ENCODE assay signal across 8 cellular contexts in the genomic region with DNA sequence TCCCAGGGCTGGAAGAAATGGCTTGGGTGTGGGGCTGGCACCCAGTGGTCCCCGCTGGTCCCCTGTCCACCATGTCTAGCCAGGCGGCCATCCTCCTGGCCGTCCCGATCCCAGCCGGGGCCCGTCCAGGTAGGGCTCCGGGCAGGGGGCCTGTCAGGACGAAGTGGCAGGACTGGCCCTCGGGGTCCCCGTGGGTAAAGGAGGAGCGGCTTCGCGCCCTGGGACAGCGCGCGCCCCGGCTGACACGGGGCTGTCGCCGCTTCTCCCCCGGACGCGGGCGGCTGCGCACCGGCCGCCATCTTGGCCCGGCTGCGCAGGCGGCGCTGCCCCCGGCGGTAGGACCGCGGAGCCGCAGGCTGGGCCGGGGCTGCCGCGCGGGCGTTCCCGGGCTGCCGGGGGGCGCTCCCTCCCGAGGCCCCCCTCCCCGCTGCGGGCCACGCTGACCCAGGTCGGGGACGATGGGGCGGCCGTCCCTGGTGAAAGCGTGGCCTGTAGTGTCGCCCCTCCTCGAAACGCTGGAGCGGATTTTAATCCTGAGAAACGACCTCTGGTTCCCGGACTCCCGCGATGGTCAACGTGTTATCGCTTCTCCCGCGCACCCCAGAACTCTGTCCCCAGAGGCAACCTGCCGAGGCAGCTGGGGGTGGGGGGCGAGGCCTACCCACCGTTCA.
A peak's percentile ranks its signal among the peaks of the same experiment; 100 is the strongest.
DNase-seq lines count a peak whose midpoint lies in the region; ATAC-seq and TF ChIP-seq lines count a peak whose summit lies in the region.

No MANE protein-coding gene starts in this region.

- H3K36me3 Mint-ChIP-seq in activated CD8-positive, alpha-beta T cell treated with anti-CD3 and anti-CD28 coated beads, Interleukin-2, amount 10 ng/mL, durations not matched to agents 7 days and 5 days (ENCODE audit: low read depth) = no peaks in the 10 kb centered on the region

- no peak for TF ChIP-seq EP300 in gastroesophageal sphincter (IDR thresholded peaks at IDR 0.05)

- peak; percentile 69 for ATAC-seq in activated CD8-positive, alpha-beta T cell treated with anti-CD3 and anti-CD28 coated beads, Interleukin-2, amount 10 ng/mL, durations not matched to agents 7 days and 5 days
- peak; percentile 71 for ATAC-seq in gastroesophageal sphincter
- no peak for ATAC-seq in GM21367 (IDR thresholded peaks at IDR 0.05; ENCODE audit: unreplicated experiment)

- WGBS in gastroesophageal sphincter (ENCODE audit: low coverage in 1 of 2), 2 donors = no CpG with 5 or more reads among the region's 68 CpGs

- peak overlapping the region; percentile 75 for H3K4me3 Mint-ChIP-seq in activated CD8-positive, alpha-beta T cell treated with anti-CD3 and anti-CD28 coated beads, Interleukin-2, amount 10 ng/mL, durations not matched to agents 7 days and 5 days

- H3K27ac ChIP-seq in BLaER1 (peak overlapping the region; percentile 78), gastroesophageal sphincter (peak overlapping the region; percentile 83 to 86 (median 84)), neutrophil (peak overlapping the region; percentile 36)

- POLR2A ChIA-PET in activated CD8-positive, alpha-beta T cell treated with anti-CD3 and anti-CD28 coated beads, Interleukin-2, amount 10 ng/mL, durations not matched to agents 7 days and 5 days (lab: Charles Lee) = interaction anchor here (3.0 kb wide), 1 partner anchor 61 kb away, joined by 9 read pairs; the partner anchor contains the start of gene BCOR

- DNase-seq in GM20000 (ENCODE audit: low spot score) (peak; percentile 84), SK-N-DZ (ENCODE audit: low spot score) (no peak)
- no peak for DNase-seq in activated CD8-positive, alpha-beta T cell treated with anti-CD3 and anti-CD28 coated beads, Interleukin-2, amount 10 ng/mL, durations not matched to agents 7 days and 5 days
- no peak for DNase-seq in central memory CD4-positive, alpha-beta T cell

- H3K9me3 ChIP-seq in BLaER1 (peaks cover 50% of the 10 kb centered on the region), gastroesophageal sphincter (no peaks in the 10 kb centered on the region), neutrophil (no peaks in the 10 kb centered on the region)

- no peaks in the 10 kb centered on the region for H3K27me3 Mint-ChIP-seq in activated CD8-positive, alpha-beta T cell treated with anti-CD3 and anti-CD28 coated beads, Interleukin-2, amount 10 ng/mL, durations not matched to agents 7 days and 5 days (ENCODE audit: low read depth)

- peaks cover 22% of the 10 kb centered on the region for H3K4me1 Mint-ChIP-seq in activated CD8-positive, alpha-beta T cell treated with anti-CD3 and anti-CD28 coated beads, Interleukin-2, amount 10 ng/mL, durations not matched to agents 7 days and 5 days (ENCODE audit: low read depth)

- H3K4me3 ChIP-seq in BLaER1 (peak overlapping the region; percentile 66), gastroesophageal sphincter (peak overlapping the region; percentile 56 to 76), neutrophil (ENCODE audit: low read depth in 1 of 2, low read length in 1 of 2) (peak overlapping the region; percentile 52 to 60)

- CTCF ChIA-PET in activated CD8-positive, alpha-beta T cell treated with anti-CD3 and anti-CD28 coated beads, Interleukin-2, amount 10 ng/mL, durations not matched to agents 7 days and 5 days (lab: Charles Lee) = interaction anchor here (0.6 kb wide), 1 partner anchor 308 kb away, joined by 3 read pairs; no protein-coding TSS in a partner anchor

- H3K9me3 Mint-ChIP-seq in activated CD8-positive, alpha-beta T cell treated with anti-CD3 and anti-CD28 coated beads, Interleukin-2, amount 10 ng/mL, durations not matched to agents 7 days and 5 days (ENCODE audit: insufficient read depth) = no peaks in the 10 kb centered on the region

- peaks cover 37% of the 10 kb centered on the region for H3K4me1 ChIP-seq in BLaER1
- H3K4me1 ChIP-seq in gastroesophageal sphincter = peaks cover 0 to 30% (median 0%) of the 10 kb centered on the region in 3 donors
- peaks cover 34 to 46% of the 10 kb centered on the region in 2 experiments for H3K4me1 ChIP-seq in neutrophil (ENCODE audit: control insufficient read depth in 1 of 2, insufficient read depth in 1 of 2, low read depth in 1 of 2, low read length in 1 of 2)

- H4K20me1 ChIP-seq in BLaER1 = no peaks in the 10 kb centered on the region

- peak overlapping the region; percentile 85 for H3K4me2 ChIP-seq in BLaER1

- H3K36me3 ChIP-seq in BLaER1 (no peaks in the 10 kb centered on the region), gastroesophageal sphincter (no peaks in the 10 kb centered on the region), neutrophil (no peaks in the 10 kb centered on the region)

- peak; percentile 16 for TF ChIP-seq CTCF in GM20000 (IDR thresholded peaks at IDR 0.05; ENCODE audit: extremely low read depth, missing control alignments)
- TF ChIP-seq CTCF in gastroesophageal sphincter (IDR thresholded peaks at IDR 0.05) = peak in 3 of 4 experiments; percentile 58 to 82 (median 81)
- TF ChIP-seq CTCF in neutrophil (IDR thresholded peaks at IDR 0.05) = peak; percentile 72

- H3K27ac Mint-ChIP-seq in activated CD8-positive, alpha-beta T cell treated with anti-CD3 and anti-CD28 coated beads, Interleukin-2, amount 10 ng/mL, durations not matched to agents 7 days and 5 days = peak overlapping the region; percentile 62

- 0 out of 2 replicates have a peak, but pooled peaks cover 3% of the 10 kb centered on the region for H3K27me3 ChIP-seq in BLaER1
- no peaks in the 10 kb centered on the region for H3K27me3 ChIP-seq in gastroesophageal sphincter
- H3K27me3 ChIP-seq in neutrophil = no peaks in the 10 kb centered on the region

- TF ChIP-seq POLR2A in gastroesophageal sphincter (IDR thresholded peaks at IDR 0.05) = peak; percentile 22 to 35

- H3K9ac ChIP-seq in BLaER1 = peak overlapping the region; percentile 75

Comparison
In these comparisons a context has a peak if more than half of its experiments do, and no peak if none do; other contexts are left out.
1. CTCF ChIP-seq: peak in every context shown above with its lines; median percentile 81 in gastroesophageal sphincter; 72 in neutrophil; 16 in GM20000.